Comparison of ENCODE assay signal across 8 cellular contexts in the genomic region with DNA sequence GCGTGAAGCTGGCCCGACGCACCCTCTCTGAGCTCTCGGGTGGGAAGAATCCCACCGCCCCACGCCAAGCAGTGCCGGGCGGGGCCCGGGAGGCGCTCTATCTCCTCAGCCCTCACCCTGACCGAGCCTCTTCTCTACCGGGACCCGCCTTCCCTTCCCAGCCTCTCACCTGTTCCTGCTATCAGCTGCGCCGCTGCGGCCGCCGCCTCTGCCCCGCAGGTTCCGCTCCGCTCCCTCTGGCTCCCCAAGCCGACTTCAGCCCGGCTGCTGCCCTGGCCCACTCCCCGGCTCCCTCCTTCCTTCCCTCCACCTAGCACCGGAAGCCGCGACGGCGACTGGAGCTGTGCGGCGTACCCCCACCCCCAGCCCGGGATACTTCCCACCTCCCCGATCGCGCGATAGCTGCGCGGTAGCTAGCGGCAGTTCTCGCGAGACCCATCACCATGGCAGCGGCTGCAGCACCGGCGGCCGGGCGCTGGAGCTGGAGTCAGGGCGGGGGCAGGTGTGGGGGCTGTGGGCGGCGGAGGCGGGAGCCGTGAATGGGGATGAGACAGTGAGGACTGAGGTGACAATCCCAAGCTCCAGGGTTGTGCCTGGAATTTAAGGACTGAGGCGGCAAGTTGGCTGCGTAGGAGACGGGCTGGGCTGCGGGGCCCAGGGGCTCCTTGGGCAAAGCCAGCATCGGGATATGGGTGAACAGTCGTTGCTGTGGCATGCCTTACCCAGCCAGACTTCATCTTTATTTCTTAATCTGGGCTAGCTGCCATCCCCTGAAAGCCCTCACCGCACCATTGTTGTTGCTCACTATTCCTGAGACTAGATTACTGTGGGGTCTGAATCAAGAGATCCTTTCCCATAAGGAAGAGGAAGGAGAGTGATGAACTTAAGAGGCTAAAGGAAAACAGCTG. TPM values are rescaled to one million over a fixed set of nuclear protein-coding genes. Genes with fewer than 3 reads are reported as not detected.
DNase-seq lines count a peak whose midpoint lies in the region; ATAC-seq, FAIRE-seq and TF ChIP-seq lines count a peak whose summit lies in the region.

A gene (minus strand): TSS at position 347 of the 908 bp plus-strand sequence. CDS start 16,392 bp downstream, outside the sequence.

- H3K23ac ChIP-seq in H1 (ENCODE audit: insufficient read length) (no peak within 1 kb of the TSS), mesendoderm (ENCODE audit: low read length) (no peak within 1 kb of the TSS)

- H3K56ac ChIP-seq in H1 (replicated peaks; ENCODE audit: insufficient read length, low read depth, low read length) (peak within 1 kb of the TSS; percentile 89), mesendoderm (ENCODE audit: low read length) (peak within 1 kb of the TSS; percentile 98)

- DNase-seq in CD8-positive, alpha-beta T cell: peak; percentile 79 to 94 (median 91)
- DNase-seq in HUDEP-2 (lab: John Stamatoyannopoulos, UW; ENCODE audit: unreplicated experiment in 76 of 76): peak in 72 of 76 experiments; percentile 18 to 89 (median 74)
- peak; percentile 93 for DNase-seq in NOMO-1 treated with dmso at 0.1 percent for 144 hours (lab: John Stamatoyannopoulos, UW; ENCODE audit: unreplicated experiment)
- DNase-seq in activated CD8-positive, alpha-beta memory T cell treated with anti-CD3 and anti-CD28 coated beads, Interleukin-2, amount 10 ng/mL, durations not matched to agents 7 days and 5 days: peak; percentile 95
- peak; percentile 82 to 96 for DNase-seq in H1 (ENCODE audit: low read depth in 1 of 2, low spot score in 2 of 2)
- DNase-seq in mesendoderm: peak; percentile 98
- peak; percentile 87 for DNase-seq in stimulated activated CD8-positive, alpha-beta memory T cell treated with anti-CD3 and anti-CD28 coated beads, Interleukin-12 subunit alpha, Interleukin-12 subunit beta, amount 100 ng/mL, for 4 hours (ENCODE audit: low read depth)

- 2% methylated on average over 44 of the region's 58 CpGs; no CpG with 5 or more reads in 1 of the 2 experiments for WGBS in H1 (ENCODE audit: extremely low coverage in 1 of 2, insufficient coverage in 1 of 2, insufficient read length in 1 of 2, insufficient replicate concordance in 2 of 2, low coverage in 1 of 2, low lambda C conversion rate in 2 of 2, missing lambda C conversion rate in 1 of 2), 2 experiments
- no CpG with 5 or more reads among the region's 58 CpGs for WGBS in mesendoderm (ENCODE audit: extremely low coverage, insufficient coverage, low lambda C conversion rate)

- TF ChIP-seq POLR2A in H1 (IDR thresholded peaks at IDR 0.05; ENCODE audit: control extremely low read depth in 1 of 2, low read depth in 2 of 2, low read length in 2 of 2): peak; percentile 56 to 60; a peak in 2 of 3 replicates

- H3K36me3 Mint-ChIP-seq in CD8-positive, alpha-beta T cell: peaks cover 15% of the 10 kb centered on the region
- peaks cover 13% of the 10 kb centered on the region for H3K36me3 Mint-ChIP-seq in activated CD8-positive, alpha-beta memory T cell treated with anti-CD3 and anti-CD28 coated beads, Interleukin-2, amount 10 ng/mL, durations not matched to agents 7 days and 5 days

- H2BK120ac ChIP-seq in H1 (replicated peaks; ENCODE audit: low read depth, low read length) (no peak within 1 kb of the TSS), mesendoderm (ENCODE audit: low read depth, low read length) (no peak within 1 kb of the TSS)

- peak within 1 kb of the TSS; percentile 35 for H2BK12ac ChIP-seq in H1 (ENCODE audit: low read depth, low read length)

- peak in 1 of 2 experiments; percentile 58; a peak in 1 of 3 replicates for TF ChIP-seq EP300 in H1 (IDR thresholded peaks at IDR 0.05; ENCODE audit: borderline replicate concordance in 1 of 2, low read depth in 2 of 2, low read length in 2 of 2)

- peaks cover 31 to 38% of the 10 kb centered on the region in 2 experiments for H3K79me2 ChIP-seq in H1 (ENCODE audit: control insufficient read depth in 1 of 2, insufficient read depth in 2 of 2, low read length in 2 of 2)
- H3K79me2 ChIP-seq in mesendoderm (ENCODE audit: control insufficient read depth, insufficient read depth, low read length): peaks cover 35% of the 10 kb centered on the region

- H2BK5ac ChIP-seq in H1 (ENCODE audit: low read depth, low read length) (peak within 1 kb of the TSS; percentile 94), mesendoderm (ENCODE audit: low read length) (peak within 1 kb of the TSS; percentile 89)

- H3K79me1 ChIP-seq in H1 (ENCODE audit: low read depth, low read length) (peaks cover 8% of the 10 kb centered on the region; the same call in 1 of the 2 replicates), mesendoderm (ENCODE audit: low read length) (peaks cover 15% of the 10 kb centered on the region)

- intact Hi-C loops in CD8-positive, alpha-beta T cell (cut with DNase I, micrococcal nuclease): loop anchor here (1.0 to 5.0 kb wide), 7 partner anchors 21 to 92 kb away; a partner anchor contains a TSS

- peak within 1 kb of the TSS; percentile 86 for H3K27ac Mint-ChIP-seq in CD8-positive, alpha-beta T cell
- peak within 1 kb of the TSS; percentile 82 for H3K27ac Mint-ChIP-seq in activated CD8-positive, alpha-beta memory T cell treated with anti-CD3 and anti-CD28 coated beads, Interleukin-2, amount 10 ng/mL, durations not matched to agents 7 days and 5 days

- peak within 1 kb of the TSS; percentile 97 to 99 for H3K4me2 ChIP-seq in H1 (ENCODE audit: insufficient read depth in 1 of 2, low read depth in 2 of 2, low read length in 2 of 2)
- peak within 1 kb of the TSS; percentile 86 for H3K4me2 ChIP-seq in mesendoderm (ENCODE audit: low read length)

- peak within 1 kb of the TSS; percentile 68; the same call in 1 of the 2 replicates for H2BK20ac ChIP-seq in H1 (ENCODE audit: low read length)

- H3K4me3 Mint-ChIP-seq in CD8-positive, alpha-beta T cell: peak within 1 kb of the TSS; percentile 97
- peak within 1 kb of the TSS; percentile 94 for H3K4me3 Mint-ChIP-seq in activated CD8-positive, alpha-beta memory T cell treated with anti-CD3 and anti-CD28 coated beads, Interleukin-2, amount 10 ng/mL, durations not matched to agents 7 days and 5 days

- peak within 1 kb of the TSS; percentile 50 for H3K27ac ChIP-seq in CD8-positive, alpha-beta T cell (ENCODE audit: low read depth, low read length)
- H3K27ac ChIP-seq in H1 (ENCODE audit: low read depth, low read length) (peak within 1 kb of the TSS; percentile 86), mesendoderm (ENCODE audit: low read depth, low read length) (peak within 1 kb of the TSS; percentile 87)

- H3K4ac ChIP-seq in H1 (replicated peaks; ENCODE audit: insufficient read length, low read depth, low read length): no peak within 1 kb of the TSS
- H3K4ac ChIP-seq in mesendoderm (ENCODE audit: low read depth, low read length): peak within 1 kb of the TSS; percentile 21

- H4K5ac ChIP-seq in H1 (ENCODE audit: insufficient read length, low read depth, low read length) (peak within 1 kb of the TSS; percentile 88), mesendoderm (ENCODE audit: low read length) (no peak within 1 kb of the TSS)

- ATAC-seq in CD8-positive, alpha-beta T cell: peak; percentile 94
- ATAC-seq in GM19468 (IDR thresholded peaks at IDR 0.05; ENCODE audit: extremely low read depth, unreplicated experiment): peak; percentile 62
- peak; percentile 97 for ATAC-seq in activated CD8-positive, alpha-beta memory T cell treated with anti-CD3 and anti-CD28 coated beads, Interleukin-2, amount 10 ng/mL, durations not matched to agents 7 days and 5 days

- H3K9ac ChIP-seq in H1 (replicated peaks in 1 of 4; ENCODE audit: extremely low read depth in 1 of 4, low read depth in 3 of 4, low read length in 3 of 4): peak within 1 kb of the TSS; percentile 63 to 89 (median 82)
- peak within 1 kb of the TSS; percentile 97 for H3K9ac ChIP-seq in mesendoderm (ENCODE audit: low read length)

- H4K20me1 ChIP-seq in H1 (replicated peaks in 1 of 2; ENCODE audit: control insufficient read depth in 1 of 2, insufficient read depth in 2 of 2, low read length in 2 of 2): peaks cover 12 to 30% of the 10 kb centered on the region in 2 experiments

- no peak for FAIRE-seq in H1 (lab: Jason Lieb, UNC)

- H3K27me3 ChIP-seq in CD8-positive, alpha-beta T cell (ENCODE audit: insufficient read depth, low read length): no peaks in the 10 kb centered on the region
- H3K27me3 ChIP-seq in H1 (replicated peaks in 1 of 4; ENCODE audit: control insufficient read depth in 3 of 4, extremely low read depth in 1 of 4, insufficient read depth in 3 of 4, low read length in 3 of 4): no peaks in the 10 kb centered on the region
- no peaks in the 10 kb centered on the region for H3K27me3 ChIP-seq in mesendoderm (ENCODE audit: insufficient read depth, low read length, poor library complexity)

- no peak within 1 kb of the TSS for H2BK15ac ChIP-seq in H1 (ENCODE audit: low read length)
- no peak within 1 kb of the TSS for H2BK15ac ChIP-seq in mesendoderm (replicated peaks; ENCODE audit: low read depth)

- TF ChIP-seq RAD21 in H1 (IDR thresholded peaks at IDR 0.05 in 1 of 2, conservative IDR thresholded peaks at IDR 0.05 in 1 of 2; ENCODE audit: low read depth in 2 of 2, low read length in 2 of 2): no peak

- no peak within 1 kb of the TSS for H3K14ac ChIP-seq in H1 (ENCODE audit: insufficient read length)

- no peaks in the 10 kb centered on the region for H3K9me3 Mint-ChIP-seq in CD8-positive, alpha-beta T cell
- no peaks in the 10 kb centered on the region for H3K9me3 Mint-ChIP-seq in activated CD8-positive, alpha-beta memory T cell treated with anti-CD3 and anti-CD28 coated beads, Interleukin-2, amount 10 ng/mL, durations not matched to agents 7 days and 5 days (ENCODE audit: low read depth)

- H4K91ac ChIP-seq in H1 (replicated peaks; ENCODE audit: insufficient read length, low read length): peak within 1 kb of the TSS; percentile 89

- no peak within 1 kb of the TSS for H2AK5ac ChIP-seq in H1 (ENCODE audit: low read depth, low read length)
- no peak within 1 kb of the TSS for H2AK5ac ChIP-seq in mesendoderm (ENCODE audit: low read length)

- POLR2A ChIA-PET in CD8-positive, alpha-beta T cell (lab: Charles Lee): interaction anchor here (0.5 to 2.2 kb wide), 17 partner anchors 13 to 1155 kb away, joined by 3 to 9 read pairs (median 4); a partner anchor contains a TSS
- POLR2A ChIA-PET in H1 (lab: Charles Lee; ENCODE audit: partially characterized antibody): interaction anchor here (0.7 to 6.7 kb wide), 26 partner anchors 9 to 1632 kb away, joined by 3 to 77 read pairs (median 4); a partner anchor contains a TSS

- H3K4me3 ChIP-seq in CD8-positive, alpha-beta T cell (ENCODE audit: low read depth, low read length): peak within 1 kb of the TSS; percentile 68
- H3K4me3 ChIP-seq in H1 (ENCODE audit: extremely low read depth in 1 of 4, insufficient read depth in 2 of 4, low read depth in 3 of 4, low read length in 4 of 4): peak within 1 kb of the TSS; percentile 93 to 97 (median 94)
- peak within 1 kb of the TSS; percentile 93 for H3K4me3 ChIP-seq in mesendoderm (ENCODE audit: low read length)

- no peaks in the 10 kb centered on the region for H3K9me3 ChIP-seq in CD8-positive, alpha-beta T cell (ENCODE audit: low read length)
- H3K9me3 ChIP-seq in H1 (ENCODE audit: insufficient read depth in 2 of 2, low read depth in 1 of 2, low read length in 1 of 2): no peaks in the 10 kb centered on the region

- peaks cover 42% of the 10 kb centered on the region for H3K4me1 Mint-ChIP-seq in CD8-positive, alpha-beta T cell (ENCODE audit: low read depth)
- H3K4me1 Mint-ChIP-seq in activated CD8-positive, alpha-beta memory T cell treated with anti-CD3 and anti-CD28 coated beads, Interleukin-2, amount 10 ng/mL, durations not matched to agents 7 days and 5 days: peaks cover 26% of the 10 kb centered on the region

- peaks cover 19% of the 10 kb centered on the region for H3K4me1 ChIP-seq in CD8-positive, alpha-beta T cell (ENCODE audit: insufficient read depth, low read length)
- H3K4me1 ChIP-seq in H1 (replicated peaks in 1 of 4; ENCODE audit: control insufficient read depth in 3 of 4, insufficient read depth in 4 of 4, low read length in 3 of 4) (peaks cover 5 to 14% (median 8%) of the 10 kb centered on the region in 4 experiments; a peak in 6 of 7 replicates), mesendoderm (ENCODE audit: control insufficient read depth, low read depth, low read length) (peaks cover 7% of the 10 kb centered on the region)

- CTCF ChIA-PET in CD8-positive, alpha-beta T cell (lab: Charles Lee): interaction anchor here (0.9 to 4.3 kb wide), 19 partner anchors 9 to 105 kb away, joined by 3 to 38 read pairs (median 5); a partner anchor contains a TSS
- CTCF ChIA-PET in activated CD8-positive, alpha-beta memory T cell treated with anti-CD3 and anti-CD28 coated beads, Interleukin-2, amount 10 ng/mL, durations not matched to agents 7 days and 5 days (lab: Charles Lee): interaction anchor here (0.7 to 39.1 kb wide), 16 partner anchors 12 to 275 kb away, joined by 3 to 921 read pairs (median 6); a partner anchor contains a TSS
- CTCF ChIA-PET in H1 (lab: Charles Lee; ENCODE audit: partially characterized antibody): interaction anchor here (0.6 to 40.8 kb wide), 11 partner anchors 9 to 142 kb away, joined by 3 to 1336 read pairs (median 5); a partner anchor contains a TSS

- H3K27me3 Mint-ChIP-seq in CD8-positive, alpha-beta T cell (ENCODE audit: low read depth): peaks cover 8% of the 10 kb centered on the region
- H3K27me3 Mint-ChIP-seq in activated CD8-positive, alpha-beta memory T cell treated with anti-CD3 and anti-CD28 coated beads, Interleukin-2, amount 10 ng/mL, durations not matched to agents 7 days and 5 days: peaks cover 20% of the 10 kb centered on the region

- peaks cover 9% of the 10 kb centered on the region; the same call in 1 of the 2 replicates for H3K23me2 ChIP-seq in H1 (ENCODE audit: low read depth, low read length)

- TF ChIP-seq CTCF in CD8-positive, alpha-beta T cell (IDR thresholded peaks at IDR 0.05): no peak
- TF ChIP-seq CTCF in H1 (IDR thresholded peaks at IDR 0.05; ENCODE audit: control extremely low read depth in 1 of 3, insufficient read depth in 1 of 3, low read depth in 1 of 3, low read length in 3 of 3): no peak

- no peaks in the 10 kb centered on the region for H3K36me3 ChIP-seq in CD8-positive, alpha-beta T cell (ENCODE audit: insufficient read depth, low read length)
- H3K36me3 ChIP-seq in H1 (ENCODE audit: control insufficient read depth in 2 of 4, insufficient read depth in 4 of 4, low read length in 3 of 4): peaks cover 3 to 27% (median 7%) of the 10 kb centered on the region in 4 experiments; a peak in 5 of 8 replicates
- H3K36me3 ChIP-seq in mesendoderm (ENCODE audit: control insufficient read depth, insufficient read depth, low read length): peaks cover 4% of the 10 kb centered on the region

- peak within 1 kb of the TSS; percentile 73; the same call in 1 of the 2 replicates for H2AFZ ChIP-seq in H1 (ENCODE audit: low read length)

- H4K8ac ChIP-seq in H1 (ENCODE audit: extremely low read depth, insufficient read depth, low read length): peak within 1 kb of the TSS; percentile 93; the same call in 1 of the 2 replicates
- H4K8ac ChIP-seq in mesendoderm (ENCODE audit: low read depth, low read length): no peak within 1 kb of the TSS

- peak within 1 kb of the TSS; percentile 60 for H3K18ac ChIP-seq in H1 (ENCODE audit: extremely low read depth, low read length)
- peak within 1 kb of the TSS; percentile 80 for H3K18ac ChIP-seq in mesendoderm (ENCODE audit: low read length)

RNA-seq across cellular contexts. Expression of the gene that starts here (rescaled TPM):
- total RNA-seq in CD8-positive, alpha-beta T cell: 10 to 100 TPM; 34.7 to 36.4 TPM
- 100 to 1,000 TPM in 1 of 2 experiments, 10 to 100 TPM in 1; 89.4 to 118 TPM for total RNA-seq in activated CD8-positive, alpha-beta memory T cell treated with anti-CD3 and anti-CD28 coated beads, Interleukin-2, amount 10 ng/mL, durations not matched to agents 7 days and 5 days
- 250 and 251 TPM in 2 replicates for total RNA-seq in H1 (2021; fragmentation: NEBNext Ultra II Directional; extraction: Animal tissue kit (Norgen Biotek cat#: 25700))
- 231 and 262 TPM in 2 replicates for polyA plus RNA-seq in H1 (2011; rRNA removed)
- polyA plus RNA-seq in H1 (2011; cell fraction: cytosol; rRNA removed): 269 TPM
- polyA plus RNA-seq in H1 (2011; cell fraction: nucleus; rRNA removed): 156 TPM
- 234 to 285 TPM (median 262 TPM) in 4 replicates for polyA plus RNA-seq in H1 (2012, experiment 1 of 2)
- 231 TPM for polyA plus RNA-seq in H1 (2012, experiment 2 of 2)
- 84.2 TPM for polyA plus RNA-seq in H1 (2013, experiment 1 of 2)
- 90.0 TPM for polyA plus RNA-seq in H1 (2013, experiment 2 of 2)
- 191 and 260 TPM in 2 replicates for polyA minus RNA-seq in H1 (2011; rRNA and poly(A)+ RNA removed)
- 89.5 TPM for polyA minus RNA-seq in H1 (2011; cell fraction: cytosol; rRNA and poly(A)+ RNA removed)
- polyA minus RNA-seq in H1 (2011; cell fraction: nucleus; rRNA and poly(A)+ RNA removed): 68.0 TPM
- polyA plus RNA-seq in mesendoderm (2013, experiment 1 of 2): 106 TPM
- 110 TPM for polyA plus RNA-seq in mesendoderm (2013, experiment 2 of 2)

Comparison
In these comparisons a context has a peak if more than half of its experiments do, and no peak if none do; other contexts are left out.
1. Peak in every context shown above with its lines: DNase-seq, ATAC-seq, H3K4me3 ChIP-seq and H3K27ac ChIP-seq.